Comparison of ENCODE assay signal across 26 cellular contexts in the genomic region with DNA sequence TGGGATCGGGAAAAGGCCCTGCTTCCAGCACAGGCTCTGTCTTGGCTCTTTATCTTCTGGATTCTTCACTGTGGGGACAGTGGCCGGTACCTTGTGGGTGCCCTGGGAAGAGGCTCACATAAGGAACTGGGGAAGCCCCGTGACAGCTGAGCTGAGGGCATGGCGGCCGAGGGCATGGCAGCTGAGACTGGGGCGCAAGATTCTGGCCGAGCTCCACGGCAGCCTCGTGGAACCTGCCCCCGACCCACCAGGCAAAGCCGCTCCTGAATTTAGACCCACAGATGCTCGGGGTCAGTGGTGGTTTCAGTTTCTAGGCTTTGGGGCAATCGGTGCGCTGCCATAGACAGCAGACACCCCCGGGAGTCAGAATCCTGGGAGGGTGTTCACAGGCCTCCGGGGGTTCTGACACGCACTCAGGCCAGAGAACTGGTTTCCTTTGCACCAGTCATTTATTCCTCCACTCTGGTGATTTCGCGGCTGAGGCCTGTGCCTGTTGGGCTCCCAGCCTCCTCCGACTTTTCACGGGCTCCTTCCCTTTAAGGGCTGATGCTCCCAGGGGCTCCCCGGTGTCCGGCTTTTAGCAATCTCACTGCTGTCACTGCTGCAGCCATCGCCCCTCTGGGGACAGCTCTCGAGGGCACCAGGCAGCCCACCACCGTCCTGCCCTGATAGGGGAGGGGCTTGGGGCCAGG.
A peak's percentile ranks its signal among the peaks of the same experiment; 100 is the strongest.
DNase-seq lines count a peak whose midpoint lies in the region; ATAC-seq, FAIRE-seq and TF ChIP-seq lines count a peak whose summit lies in the region.
"Had no signal": no experiment of that assay in that cellular context is flagged by ENCODE, and none has a peak within 500 bp of the region (broad histone marks: within the 10 kb centered on the region; RNA-seq: fewer than 3 reads in every experiment).

No MANE protein-coding gene starts in this region.

- TF ChIP-seq CTCF in HepG2 (CRISPR knock-in tag; IDR thresholded peaks at IDR 0.05) (no peak), right lobe of liver (IDR thresholded peaks at IDR 0.05) (no peak), H1 (IDR thresholded peaks at IDR 0.05; ENCODE audit: control extremely low read depth in 1 of 3, insufficient read depth in 1 of 3, low read depth in 1 of 3, low read length in 3 of 3) (no peak), spleen (IDR thresholded peaks at IDR 0.05 in 8 of 11, conservative IDR thresholded peaks at IDR 0.05 in 3 of 11) (no peak), glutamatergic neuron (IDR thresholded peaks at IDR 0.05; ENCODE audit: partially characterized antibody, unreplicated experiment) (no peak)

- DNase-seq in HepG2 (ENCODE audit: low spot score) (no peak), right lobe of liver (no peak), H1 (ENCODE audit: low read depth in 1 of 2, low spot score in 2 of 2) (no peak), myocyte (ENCODE audit: low read depth) (peak; percentile 5), spleen (peak; percentile 69), HPDE6-E6E7 (ENCODE audit: extremely low spot score) (no peak), glutamatergic neuron (no peak), T-helper 2 cell (no peak)
- DNase-seq: AML-193; Caco-2; CD4-positive, alpha-beta T cell; DMS 273 treated with DMSO at 0.1 percent for 48 hours; DMS153; DMS53; DMS79; DND-41; EL; GDM1 had no signal

- H3K79me2 ChIP-seq in HepG2 (ENCODE audit: insufficient read depth, low read length): no peaks in the 10 kb centered on the region
- no peaks in the 10 kb centered on the region for H3K79me2 ChIP-seq in H1 (ENCODE audit: control insufficient read depth in 1 of 2, insufficient read depth in 2 of 2, low read length in 2 of 2)

- intact Hi-C loops in HepG2 (cut with micrococcal nuclease; ENCODE audit: unreplicated experiment): no loop called here
- intact Hi-C loops in right lobe of liver (cut with DNase I): no loop called here
- intact Hi-C loops in spleen (cut with DNase I; ENCODE audit: low total_unique reads): no loop called here

- 0 out of 2 replicates have a peak overlapping the region, but pooled peaks have one; percentile 18 for H3K4me2 ChIP-seq in HepG2 (ENCODE audit: low read depth, low read length)
- no peak overlapping the region for H3K4me2 ChIP-seq in H1 (ENCODE audit: insufficient read depth in 1 of 2, low read depth in 2 of 2, low read length in 2 of 2)
- H3K4me2 ChIP-seq: A549; BLaER1 treated with 17β-estradiol and CSF1 and Interleukin-3, amounts not matched to agents 10 nM and 100 nM had no signal

- H3K4me3 ChIP-seq in HepG2 (replicated peaks in 1 of 3; ENCODE audit: insufficient read depth in 1 of 3, low read depth in 2 of 3, low read length in 3 of 3) (no peak overlapping the region), right lobe of liver (no peak overlapping the region), H1 (ENCODE audit: extremely low read depth in 1 of 4, insufficient read depth in 2 of 4, low read depth in 3 of 4, low read length in 4 of 4) (no peak overlapping the region), spleen (no peak overlapping the region)
- H3K4me3 ChIP-seq: A549; BLaER1 treated with 17β-estradiol and CSF1 and Interleukin-3, amounts not matched to agents 10 nM and 100 nM had no signal

- H3K4me3 Mint-ChIP-seq in glutamatergic neuron (ENCODE audit: unreplicated experiment): no peak overlapping the region
- H3K4me3 Mint-ChIP-seq: B cell; CD4-positive, alpha-beta T cell; CD8-positive, alpha-beta T cell had no signal

- H2BK5ac ChIP-seq in H1 (ENCODE audit: low read depth, low read length): no peak overlapping the region

- no peak overlapping the region for H2BK20ac ChIP-seq in H1 (ENCODE audit: low read length)

- POLR2A ChIA-PET in HepG2 (lab: Yijun Ruan, JAX) (no interaction called here), H1 (lab: Charles Lee; ENCODE audit: partially characterized antibody) (no interaction called here)

- H3K27me3 Mint-ChIP-seq in glutamatergic neuron (ENCODE audit: unreplicated experiment): peaks cover 10% of the 10 kb centered on the region

- H4K8ac ChIP-seq in H1 (ENCODE audit: extremely low read depth, insufficient read depth, low read length): peak overlapping the region; percentile 40; the same call in 1 of the 2 replicates

- H2BK120ac ChIP-seq in H1 (replicated peaks; ENCODE audit: low read depth, low read length): no peak overlapping the region

- peaks cover 2% of the 10 kb centered on the region for H3K9me3 Mint-ChIP-seq in glutamatergic neuron (ENCODE audit: unreplicated experiment)
- H3K9me3 Mint-ChIP-seq: CD4-positive, alpha-beta T cell; CD8-positive, alpha-beta T cell had no signal

- no peak overlapping the region for H3K4ac ChIP-seq in H1 (replicated peaks; ENCODE audit: insufficient read length, low read depth, low read length)

- H3K4me1 ChIP-seq in HepG2 (ENCODE audit: insufficient read depth, low read length): no peaks in the 10 kb centered on the region
- no peaks in the 10 kb centered on the region for H3K4me1 ChIP-seq in right lobe of liver
- H3K4me1 ChIP-seq in H1 (replicated peaks in 1 of 4; ENCODE audit: control insufficient read depth in 3 of 4, insufficient read depth in 4 of 4, low read length in 3 of 4): no peaks in the 10 kb centered on the region; a peak in 1 of 7 replicates
- no peaks in the 10 kb centered on the region for H3K4me1 ChIP-seq in spleen
- H3K4me1 ChIP-seq: A549, Caco-2 had no signal

- H3K36me3 ChIP-seq in HepG2 (replicated peaks in 1 of 2; ENCODE audit: control insufficient read depth in 1 of 2, insufficient read depth in 2 of 2, low read length in 2 of 2) (no peaks in the 10 kb centered on the region), right lobe of liver (no peaks in the 10 kb centered on the region), H1 (ENCODE audit: control insufficient read depth in 2 of 4, insufficient read depth in 4 of 4, low read length in 3 of 4) (no peaks in the 10 kb centered on the region), spleen (no peaks in the 10 kb centered on the region)
- H3K36me3 ChIP-seq: BLaER1 treated with 17β-estradiol and CSF1 and Interleukin-3, amounts not matched to agents 10 nM and 100 nM had no signal

- no peak overlapping the region for H2BK12ac ChIP-seq in H1 (ENCODE audit: low read depth, low read length)

- no peak overlapping the region for H3K9ac ChIP-seq in HepG2 (ENCODE audit: insufficient read depth, low read depth, low read length)
- no peak overlapping the region for H3K9ac ChIP-seq in H1 (replicated peaks in 1 of 4; ENCODE audit: extremely low read depth in 1 of 4, low read depth in 3 of 4, low read length in 3 of 4)
- H3K9ac ChIP-seq: BLaER1 treated with 17β-estradiol and CSF1 and Interleukin-3, amounts not matched to agents 10 nM and 100 nM had no signal

- H3K23me2 ChIP-seq in H1 (ENCODE audit: low read depth, low read length): peaks cover 9% of the 10 kb centered on the region; the same call in 1 of the 2 replicates

- H3K14ac ChIP-seq in H1 (ENCODE audit: insufficient read length): no peak overlapping the region

- H3K27ac Mint-ChIP-seq in glutamatergic neuron (ENCODE audit: unreplicated experiment): no peak overlapping the region
- H3K27ac Mint-ChIP-seq: B cell; CD4-positive, alpha-beta T cell; CD8-positive, alpha-beta T cell had no signal

- H3K27me3 ChIP-seq in HepG2 (ENCODE audit: control insufficient read depth in 1 of 2, insufficient read depth in 2 of 2, low read length in 2 of 2) (peaks cover 3 to 10% of the 10 kb centered on the region in 2 experiments; a peak in 4 of 5 replicates), right lobe of liver (no peaks in the 10 kb centered on the region), H1 (replicated peaks in 1 of 4; ENCODE audit: control insufficient read depth in 3 of 4, extremely low read depth in 1 of 4, insufficient read depth in 3 of 4, low read length in 3 of 4) (no peaks in the 10 kb centered on the region), spleen (replicated peaks in 1 of 7) (peaks cover 0 to 4% (median 0%) of the 10 kb centered on the region in 7 donors)
- H3K27me3 ChIP-seq: BLaER1 treated with 17β-estradiol and CSF1 and Interleukin-3, amounts not matched to agents 10 nM and 100 nM had no signal

- no peak overlapping the region for H3K56ac ChIP-seq in H1 (replicated peaks; ENCODE audit: insufficient read length, low read depth, low read length)

- FAIRE-seq in HepG2 (lab: Jason Lieb, UNC) (no peak), H1 (lab: Jason Lieb, UNC) (no peak)
- FAIRE-seq: A549, GM12891, GM19239 had no signal

- no peak overlapping the region for H2AFZ ChIP-seq in HepG2 (ENCODE audit: low read length)
- H2AFZ ChIP-seq in H1 (ENCODE audit: low read length): no peak overlapping the region

- no peaks in the 10 kb centered on the region for H3K79me1 ChIP-seq in H1 (ENCODE audit: low read depth, low read length)

- H3K27ac ChIP-seq in HepG2 (ENCODE audit: extremely low read length, insufficient read depth, low read length) (no peak overlapping the region), right lobe of liver (no peak overlapping the region), H1 (ENCODE audit: low read depth, low read length) (no peak overlapping the region), spleen (no peak overlapping the region)
- H3K27ac ChIP-seq: 22Rv1; A549; BLaER1 treated with 17β-estradiol and CSF1 and Interleukin-3, amounts not matched to agents 10 nM and 100 nM; C4-2B had no signal

- H3K23ac ChIP-seq in H1 (ENCODE audit: insufficient read length): no peak overlapping the region

- WGBS in HepG2 (ENCODE audit: low lambda C conversion rate): 18% methylated on average over 8 of the region's 26 CpGs
- no CpG with 5 or more reads among the region's 26 CpGs for WGBS in right lobe of liver (ENCODE audit: insufficient coverage, low coverage, low lambda C conversion rate, missing lambda C conversion rate)
- WGBS in H1 (ENCODE audit: extremely low coverage in 1 of 2, insufficient coverage in 1 of 2, insufficient read length in 1 of 2, insufficient replicate concordance in 2 of 2, low coverage in 1 of 2, low lambda C conversion rate in 2 of 2, missing lambda C conversion rate in 1 of 2), 2 experiments: 90% methylated on average over 26 of the region's 26 CpGs; no CpG with 5 or more reads in 1 of the 2 experiments
- WGBS in spleen, 5 donors: 74 to 92% (median 88%) methylated on average over 15 to 26 of the region's 26 CpGs

- no peak overlapping the region for H3K18ac ChIP-seq in H1 (ENCODE audit: extremely low read depth, low read length)

- TF ChIP-seq EP300 in HepG2 (IDR thresholded peaks at IDR 0.05; ENCODE audit: low read depth in 2 of 2, low read length in 2 of 2) (no peak), HepG2 (CRISPR knock-in tag; IDR thresholded peaks at IDR 0.05; ENCODE audit: borderline replicate concordance) (no peak), H1 (IDR thresholded peaks at IDR 0.05; ENCODE audit: borderline replicate concordance in 1 of 2, low read depth in 2 of 2, low read length in 2 of 2) (no peak)

- no peaks in the 10 kb centered on the region for H4K20me1 ChIP-seq in HepG2 (ENCODE audit: insufficient read depth, low read length)
- peaks cover 0 to 5% of the 10 kb centered on the region in 2 experiments for H4K20me1 ChIP-seq in H1 (replicated peaks in 1 of 2; ENCODE audit: control insufficient read depth in 1 of 2, insufficient read depth in 2 of 2, low read length in 2 of 2)
- H4K20me1 ChIP-seq: BLaER1 treated with 17β-estradiol and CSF1 and Interleukin-3, amounts not matched to agents 10 nM and 100 nM had no signal

- in situ Hi-C loops in HepG2 (cut with HindIII; ENCODE audit: extremely low pct_ligation_motif_present, low pct_unique_long_range_greater_than_20kb): no loop called here

- no peak for TF ChIP-seq POLR2A in HepG2 (IDR thresholded peaks at IDR 0.05; ENCODE audit: insufficient read depth in 1 of 2, low read depth in 2 of 2, low read length in 2 of 2)
- no peak for TF ChIP-seq POLR2A in right lobe of liver (IDR thresholded peaks at IDR 0.05)
- TF ChIP-seq POLR2A in H1 (IDR thresholded peaks at IDR 0.05; ENCODE audit: control extremely low read depth in 1 of 2, low read depth in 2 of 2, low read length in 2 of 2): no peak
- no peak for TF ChIP-seq POLR2A in spleen (IDR thresholded peaks at IDR 0.05)

- peak; percentile 19; the same call in 2 of the 3 replicates for ATAC-seq in HepG2
- no peak for ATAC-seq in right lobe of liver
- ATAC-seq: A549; CD8-positive, alpha-beta T cell had no signal

- CTCF ChIA-PET in HepG2 (lab: Yijun Ruan, JAX; ENCODE audit: low intra/inter-chr PET ratio, low total read pairs) (no interaction called here), H1 (lab: Charles Lee; ENCODE audit: partially characterized antibody) (interaction anchor here (1.1 to 9.6 kb wide), 4 partner anchors 11 to 93 kb away, joined by 3 to 97 read pairs (median 3); no protein-coding TSS in a partner anchor)

- no peak overlapping the region for H2AK5ac ChIP-seq in H1 (ENCODE audit: low read depth, low read length)

- BruUV-seq in HepG2 (replicated peaks; lab: Mats Ljungman, UMichigan): no TSS peak

- no peak for TF ChIP-seq RAD21 in HepG2 (CRISPR knock-in tag; IDR thresholded peaks at IDR 0.05)
- TF ChIP-seq RAD21 in H1 (IDR thresholded peaks at IDR 0.05 in 1 of 2, conservative IDR thresholded peaks at IDR 0.05 in 1 of 2; ENCODE audit: low read depth in 2 of 2, low read length in 2 of 2): no peak

- no peak overlapping the region for H4K5ac ChIP-seq in H1 (ENCODE audit: insufficient read length, low read depth, low read length)

- H3K36me3 Mint-ChIP-seq in glutamatergic neuron (ENCODE audit: unreplicated experiment): peaks cover 5% of the 10 kb centered on the region
- H3K36me3 Mint-ChIP-seq: CD8-positive, alpha-beta T cell had no signal

- H3K9me3 ChIP-seq in HepG2 (ENCODE audit: low read length) (no peaks in the 10 kb centered on the region), right lobe of liver (no peaks in the 10 kb centered on the region), H1 (ENCODE audit: insufficient read depth in 2 of 2, low read depth in 1 of 2, low read length in 1 of 2) (no peaks in the 10 kb centered on the region), spleen (peaks cover 0 to 7% (median 0%) of the 10 kb centered on the region in 8 donors)
- H3K9me3 ChIP-seq: A549, Caco-2 had no signal

- no peaks in the 10 kb centered on the region for H3K4me1 Mint-ChIP-seq in glutamatergic neuron (ENCODE audit: low read depth, unreplicated experiment)
- H3K4me1 Mint-ChIP-seq: B cell had no signal

- no peak overlapping the region for H4K91ac ChIP-seq in H1 (replicated peaks; ENCODE audit: insufficient read length, low read length)

- no peak overlapping the region for H2BK15ac ChIP-seq in H1 (ENCODE audit: low read length)

Comparison
In these comparisons a context has a peak if more than half of its experiments do, and no peak if none do; other contexts are left out.
1. DNase-seq: peak in myocyte (single experiment) and spleen (single experiment); none in HepG2 (single experiment), right lobe of liver (0 of 3), H1 (0 of 2), HPDE6-E6E7 (single experiment), glutamatergic neuron (single experiment) and T-helper 2 cell (0 of 5).